In genomic region chr2:183091318-183091953, GRCh38 we compare ENCODE assay signal across 24 cellular contexts.
"Had no signal": no experiment of that assay in that cellular context is flagged by ENCODE, and none has a peak within 500 bp of the region (broad histone marks: within the 10 kb centered on the region; RNA-seq: fewer than 3 reads in every experiment).

No MANE protein-coding gene starts in this region.

- H3K27ac ChIP-seq: colonic mucosa, gastrocnemius medialis, uterus, VCaP had no signal

- DNase-seq: activated CD4-positive, alpha-beta T cell treated with anti-CD3 and anti-CD28 coated beads for 4 hours; activated CD4-positive, alpha-beta T cell treated with anti-CD3 and anti-CD28 coated beads, Interleukin-2, amount 50 U/mL, for 4 hours; activated effector memory CD4-positive, alpha-beta T cell treated with Interleukin-2 at 50 U/mL for 16 hours; activated naive CD4-positive, alpha-beta T cell treated with anti-CD3 and anti-CD28 coated beads for 36 hours; activated naive CD8-positive, alpha-beta T cell treated with anti-CD3 and anti-CD28 coated beads for 36 hours; activated T-cell treated with anti-CD3 and anti-CD28 coated beads for 4 hours; cerebellar nuclear complex; colonic mucosa; effector memory CD4-positive, alpha-beta T cell; gastrocnemius medialis; hippocampal formation; left cardiac atrium; naive thymus-derived CD8-positive, alpha-beta T cell; right cardiac atrium; stimulated activated CD4-positive, alpha-beta T cell treated with anti-CD3 and anti-CD28 coated beads, Interleukin-12 subunit alpha, Interleukin-12 subunit beta, amount 100 ng/mL, for 4 hours; stimulated activated CD4-positive, alpha-beta T cell treated with anti-CD3 and anti-CD28 coated beads, Interleukin-4, amount 100 ng/mL, for 1 hour; uterus had no signal

- H3K4me1 Mint-ChIP-seq: naive thymus-derived CD8-positive, alpha-beta T cell; neural crest cell had no signal

- H3K27me3 ChIP-seq: colonic mucosa, gastrocnemius medialis, uterus had no signal

- H3K27me3 Mint-ChIP-seq: activated naive CD8-positive, alpha-beta T cell treated with anti-CD3 and anti-CD28 coated beads for 36 hours; memory B cell; stimulated activated naive CD8-positive, alpha-beta T cell treated with anti-CD3 and anti-CD28 coated beads, Interleukin-15, Interleukin-2, amounts not matched to agents 100 ng/mL and 50 ng/mL, for 24 hours; type B pancreatic cell had no signal

- H3K4me1 ChIP-seq: colonic mucosa, gastrocnemius medialis, uterus had no signal

- H3K9me3 Mint-ChIP-seq: activated naive CD4-positive, alpha-beta T cell treated with anti-CD3 and anti-CD28 coated beads for 36 hours; activated naive CD8-positive, alpha-beta T cell treated with anti-CD3 and anti-CD28 coated beads for 36 hours; memory B cell; naive thymus-derived CD8-positive, alpha-beta T cell; stimulated activated naive CD8-positive, alpha-beta T cell treated with anti-CD3 and anti-CD28 coated beads, Interleukin-15, Interleukin-2, amounts not matched to agents 100 ng/mL and 50 ng/mL, for 24 hours; type B pancreatic cell had no signal

- H3K36me3 Mint-ChIP-seq: activated naive CD8-positive, alpha-beta T cell treated with anti-CD3 and anti-CD28 coated beads for 36 hours; type B pancreatic cell had no signal

- ATAC-seq: gastrocnemius medialis; left cardiac atrium; naive thymus-derived CD8-positive, alpha-beta T cell; right cardiac atrium had no signal

- H3K27ac Mint-ChIP-seq: activated naive CD4-positive, alpha-beta T cell treated with anti-CD3 and anti-CD28 coated beads for 36 hours; activated naive CD8-positive, alpha-beta T cell treated with anti-CD3 and anti-CD28 coated beads for 36 hours; memory B cell; naive thymus-derived CD8-positive, alpha-beta T cell; stimulated activated naive CD8-positive, alpha-beta T cell treated with anti-CD3 and anti-CD28 coated beads, Interleukin-15, Interleukin-2, amounts not matched to agents 100 ng/mL and 50 ng/mL, for 24 hours; type B pancreatic cell had no signal

- FAIRE-seq: keratinocyte, TTC549 had no signal

- H3K9me3 ChIP-seq: colonic mucosa, gastrocnemius medialis, uterus had no signal

- H3K36me3 ChIP-seq: colonic mucosa, gastrocnemius medialis, uterus had no signal

- H3K4me3 Mint-ChIP-seq: activated naive CD4-positive, alpha-beta T cell treated with anti-CD3 and anti-CD28 coated beads for 36 hours; activated naive CD8-positive, alpha-beta T cell treated with anti-CD3 and anti-CD28 coated beads for 36 hours; memory B cell; naive thymus-derived CD8-positive, alpha-beta T cell; neural crest cell; stimulated activated naive CD8-positive, alpha-beta T cell treated with anti-CD3 and anti-CD28 coated beads, Interleukin-15, Interleukin-2, amounts not matched to agents 100 ng/mL and 50 ng/mL, for 24 hours; type B pancreatic cell had no signal

- H3K4me3 ChIP-seq: colonic mucosa, gastrocnemius medialis, uterus had no signal
